ENCODE assay signal across 7 cellular contexts in genomic region chr4:107931775-107932321, GRCh38. TPM values are rescaled to one million over a fixed set of nuclear protein-coding genes. Genes with fewer than 3 reads are reported as not detected.
DNase-seq lines count a peak whose midpoint lies in the region; ATAC-seq and TF ChIP-seq lines count a peak whose summit lies in the region.

No MANE protein-coding gene starts in this region.

- H3K27me3 Mint-ChIP-seq in activated CD8-positive, alpha-beta T cell treated with anti-CD3 and anti-CD28 coated beads, Interleukin-2, amount 10 ng/mL, durations not matched to agents 7 days and 5 days (ENCODE audit: low read depth), result peaks cover 10% of the 10 kb centered on the region

- no peak for TF ChIP-seq POLR2A in vagina (IDR thresholded peaks at IDR 0.05)

- H3K27ac Mint-ChIP-seq in activated CD8-positive, alpha-beta T cell treated with anti-CD3 and anti-CD28 coated beads, Interleukin-2, amount 10 ng/mL, durations not matched to agents 7 days and 5 days, result peak overlapping the region; percentile 67

- peak overlapping the region; percentile 79 for H3K4me3 Mint-ChIP-seq in activated CD8-positive, alpha-beta T cell treated with anti-CD3 and anti-CD28 coated beads, Interleukin-2, amount 10 ng/mL, durations not matched to agents 7 days and 5 days

- intact Hi-C loops in vagina (cut with DNase I), result loop anchor here (10.0 kb wide), 1 partner anchor 63 kb away; no protein-coding TSS in a partner anchor

- H3K4me1 ChIP-seq in esophagus (ENCODE audit: control insufficient read depth in 2 of 2, insufficient read depth in 2 of 2, low read length in 1 of 2) (peaks cover 2 to 6% of the 10 kb centered on the region in 2 donors), vagina (peaks cover 12% of the 10 kb centered on the region)

- no peaks in the 10 kb centered on the region for H3K9me3 ChIP-seq in esophagus (ENCODE audit: control insufficient read depth in 2 of 2, insufficient read depth in 1 of 2, low read depth in 1 of 2, low read length in 1 of 2)
- H3K9me3 ChIP-seq in vagina, result no peaks in the 10 kb centered on the region

- H3K27ac ChIP-seq in esophagus (ENCODE audit: low read depth in 2 of 2, low read length in 1 of 2) (peak overlapping the region; percentile 11 to 84), vagina (peak overlapping the region; percentile 86)

- H3K27me3 ChIP-seq in esophagus (ENCODE audit: control insufficient read depth in 1 of 2, insufficient read depth in 2 of 2, low read length in 2 of 2) (no peaks in the 10 kb centered on the region), vagina (no peaks in the 10 kb centered on the region)

- H3K4me3 ChIP-seq in esophagus (ENCODE audit: low read depth in 1 of 2, low read length in 2 of 2), result peak overlapping the region; percentile 67 to 69
- peak overlapping the region; percentile 74 to 82 for H3K4me3 ChIP-seq in vagina

- H3K9me3 Mint-ChIP-seq in activated CD8-positive, alpha-beta T cell treated with anti-CD3 and anti-CD28 coated beads, Interleukin-2, amount 10 ng/mL, durations not matched to agents 7 days and 5 days (ENCODE audit: insufficient read depth), result no peaks in the 10 kb centered on the region

- POLR2A ChIA-PET in activated CD8-positive, alpha-beta T cell treated with anti-CD3 and anti-CD28 coated beads, Interleukin-2, amount 10 ng/mL, durations not matched to agents 7 days and 5 days (lab: Charles Lee), result no interaction called here

- TF ChIP-seq CTCF in vagina (IDR thresholded peaks at IDR 0.05), result no peak

- CTCF ChIA-PET in activated CD8-positive, alpha-beta T cell treated with anti-CD3 and anti-CD28 coated beads, Interleukin-2, amount 10 ng/mL, durations not matched to agents 7 days and 5 days (lab: Charles Lee), result interaction anchor here (0.8 kb wide), 1 partner anchor 87 kb away, joined by 4 read pairs; no protein-coding TSS in a partner anchor

- ATAC-seq in GM19395 (IDR thresholded peaks at IDR 0.05; ENCODE audit: unreplicated experiment) (peak; percentile 37), HG03280 (IDR thresholded peaks at IDR 0.05; ENCODE audit: unreplicated experiment) (peak; percentile 21), GM21367 (IDR thresholded peaks at IDR 0.05; ENCODE audit: unreplicated experiment) (no peak)
- peak; percentile 18 for ATAC-seq in activated CD8-positive, alpha-beta T cell treated with anti-CD3 and anti-CD28 coated beads, Interleukin-2, amount 10 ng/mL, durations not matched to agents 7 days and 5 days

- peaks cover 22% of the 10 kb centered on the region for H3K4me1 Mint-ChIP-seq in activated CD8-positive, alpha-beta T cell treated with anti-CD3 and anti-CD28 coated beads, Interleukin-2, amount 10 ng/mL, durations not matched to agents 7 days and 5 days (ENCODE audit: low read depth)

- peak; percentile 38 for DNase-seq in activated CD8-positive, alpha-beta T cell treated with anti-CD3 and anti-CD28 coated beads, Interleukin-2, amount 10 ng/mL, durations not matched to agents 7 days and 5 days
- peak; percentile 46 for DNase-seq in occipital lobe (lab: John Stamatoyannopoulos, UW)
- peak in 1 of 2 donors; percentile 86 for DNase-seq in vagina (ENCODE audit: extremely low spot score in 2 of 2)

- H3K36me3 ChIP-seq in esophagus (ENCODE audit: control insufficient read depth in 2 of 2, insufficient read depth in 2 of 2, low read length in 1 of 2) (no peaks in the 10 kb centered on the region), vagina (no peaks in the 10 kb centered on the region)

- 2 to 3% methylated on average over 43 to 45 of the region's 45 CpGs for WGBS in esophagus, 2 donors

- H3K36me3 Mint-ChIP-seq in activated CD8-positive, alpha-beta T cell treated with anti-CD3 and anti-CD28 coated beads, Interleukin-2, amount 10 ng/mL, durations not matched to agents 7 days and 5 days (ENCODE audit: low read depth), result peaks cover 6% of the 10 kb centered on the region

RNA-seq across cellular contexts. Expression of gene CYP2U1, which starts 0.5 kb away (rescaled TPM):
- total RNA-seq in activated CD8-positive, alpha-beta T cell treated with anti-CD3 and anti-CD28 coated beads, Interleukin-2, amount 10 ng/mL, durations not matched to agents 7 days and 5 days, result 1 to 10 TPM; 2.9 to 3.3 TPM
- 1 to 10 TPM in 1 of 2 donors, under 1 TPM in 1; 0.77 to 1.6 TPM for polyA plus RNA-seq in esophagus
- 14.2 TPM for total RNA-seq in occipital lobe
- total RNA-seq in vagina, result 19.6 TPM

RNA-seq across cellular contexts. Expression of gene HADH, which starts 57.8 kb away (rescaled TPM):
- 10 to 100 TPM; 52.8 to 53.7 TPM for total RNA-seq in activated CD8-positive, alpha-beta T cell treated with anti-CD3 and anti-CD28 coated beads, Interleukin-2, amount 10 ng/mL, durations not matched to agents 7 days and 5 days
- 10 to 100 TPM; 26.0 to 41.5 TPM for polyA plus RNA-seq in esophagus
- total RNA-seq in occipital lobe (10.1 TPM), vagina (30.9 TPM)
